In the genomic region with DNA sequence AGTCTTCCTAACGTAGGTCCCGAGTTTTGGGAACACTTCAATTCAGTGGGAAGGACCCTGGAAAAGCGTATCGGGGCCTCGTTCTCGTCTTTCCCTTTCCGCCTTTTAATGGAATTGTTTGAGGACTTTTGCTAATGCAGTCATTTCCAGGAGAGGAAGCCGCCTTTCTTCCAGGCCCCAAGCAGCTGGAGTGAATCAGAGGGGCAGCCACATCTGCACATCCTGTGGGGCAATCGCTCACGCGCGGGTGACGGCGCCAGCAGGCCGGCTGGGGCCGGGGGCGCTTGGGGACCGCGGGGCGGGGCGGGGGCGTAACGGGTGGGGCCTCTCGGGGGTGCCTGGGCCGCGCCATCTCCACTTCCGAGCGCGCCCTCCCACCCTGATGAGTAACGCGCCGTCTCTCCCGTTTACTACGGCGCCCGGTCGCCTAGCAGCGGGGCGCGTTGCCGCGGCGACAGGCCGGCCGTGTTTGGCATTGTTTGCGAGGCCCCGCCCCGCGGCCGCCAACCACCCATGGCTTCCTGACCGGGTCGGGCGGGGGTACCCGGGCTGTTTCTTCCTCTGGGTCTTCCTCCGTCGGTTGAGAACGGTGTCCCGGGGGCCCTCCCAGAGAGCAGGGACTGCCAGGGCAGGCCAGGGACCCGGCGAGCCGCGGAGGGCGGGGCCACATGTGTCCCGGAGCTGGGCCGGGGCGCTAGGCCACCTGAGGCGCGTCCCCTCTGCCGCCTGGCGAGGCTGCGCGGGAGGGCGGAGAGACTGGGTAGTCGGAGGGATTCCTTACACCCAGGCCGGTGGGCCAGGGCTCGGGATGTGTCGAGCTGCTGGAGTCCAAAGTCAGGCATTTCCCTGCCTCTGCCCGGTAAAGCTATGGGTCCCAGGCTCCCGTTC, we compare ENCODE assay signal across 8 cellular contexts. TPM values are rescaled to one million over a fixed set of nuclear protein-coding genes. Genes with fewer than 3 reads are reported as not detected.
DNase-seq lines count a peak whose midpoint lies in the region; ATAC-seq, FAIRE-seq and TF ChIP-seq lines count a peak whose summit lies in the region.

No MANE protein-coding gene starts in this region.

- TF ChIP-seq CTCF in fibroblast of the aortic adventitia (IDR thresholded peaks at IDR 0.05; ENCODE audit: insufficient read depth, low read length) = no peak
- no peak for TF ChIP-seq CTCF in nephron progenitor cell (IDR thresholded peaks at IDR 0.05)

- no peaks in the 10 kb centered on the region for H3K27me3 Mint-ChIP-seq in nephron progenitor cell (ENCODE audit: low read depth, poor library complexity)
- no peaks in the 10 kb centered on the region for H3K27me3 Mint-ChIP-seq in stimulated activated naive CD8-positive, alpha-beta T cell treated with anti-CD3 and anti-CD28 coated beads, Interleukin-15, Interleukin-2, amounts not matched to agents 100 ng/mL and 50 ng/mL, for 24 hours

- H3K4me3 ChIP-seq in fibroblast of the aortic adventitia (ENCODE audit: low read depth, low read length) = peak overlapping the region; percentile 48

- peak; percentile 87 for ATAC-seq in GM21526 (IDR thresholded peaks at IDR 0.05; ENCODE audit: low FRiP score, unreplicated experiment)

- H3K9me3 Mint-ChIP-seq in nephron progenitor cell = peaks cover 7% of the 10 kb centered on the region
- H3K9me3 Mint-ChIP-seq in stimulated activated naive CD8-positive, alpha-beta T cell treated with anti-CD3 and anti-CD28 coated beads, Interleukin-15, Interleukin-2, amounts not matched to agents 100 ng/mL and 50 ng/mL, for 24 hours = no peaks in the 10 kb centered on the region

- no peak for FAIRE-seq in RCC 7860 (lab: Jason Lieb, UNC)

- H3K36me3 Mint-ChIP-seq in nephron progenitor cell (ENCODE audit: low read depth) = no peaks in the 10 kb centered on the region
- H3K36me3 Mint-ChIP-seq in stimulated activated naive CD8-positive, alpha-beta T cell treated with anti-CD3 and anti-CD28 coated beads, Interleukin-15, Interleukin-2, amounts not matched to agents 100 ng/mL and 50 ng/mL, for 24 hours (ENCODE audit: low read depth) = no peaks in the 10 kb centered on the region

- peak; percentile 99 for DNase-seq in DMS53 (lab: John Stamatoyannopoulos, UW)
- peak; percentile 54 for DNase-seq in HuH-7 (ENCODE audit: low spot score)
- peak; percentile 80 for DNase-seq in RCC 7860 (ENCODE audit: low spot score)
- peak; percentile 90 for DNase-seq in activated T-helper 9 cell treated with anti-CD3 and anti-CD28 coated beads, Interleukin-2, amount 50 U/mL, for 16 hours (ENCODE audit: low read depth)
- peak; percentile 91 for DNase-seq in fibroblast of the aortic adventitia (ENCODE audit: low read depth)
- peak; percentile 90 for DNase-seq in nephron progenitor cell

- peaks cover 56% of the 10 kb centered on the region for H3K4me1 Mint-ChIP-seq in nephron progenitor cell
- peaks cover 67% of the 10 kb centered on the region for H3K4me1 Mint-ChIP-seq in stimulated activated naive CD8-positive, alpha-beta T cell treated with anti-CD3 and anti-CD28 coated beads, Interleukin-15, Interleukin-2, amounts not matched to agents 100 ng/mL and 50 ng/mL, for 24 hours (ENCODE audit: low read depth)

- H3K27ac Mint-ChIP-seq in nephron progenitor cell = peak overlapping the region; percentile 100
- peak overlapping the region; percentile 84 for H3K27ac Mint-ChIP-seq in stimulated activated naive CD8-positive, alpha-beta T cell treated with anti-CD3 and anti-CD28 coated beads, Interleukin-15, Interleukin-2, amounts not matched to agents 100 ng/mL and 50 ng/mL, for 24 hours

- peak overlapping the region; percentile 82 for H3K4me3 Mint-ChIP-seq in nephron progenitor cell
- peak overlapping the region; percentile 70 for H3K4me3 Mint-ChIP-seq in stimulated activated naive CD8-positive, alpha-beta T cell treated with anti-CD3 and anti-CD28 coated beads, Interleukin-15, Interleukin-2, amounts not matched to agents 100 ng/mL and 50 ng/mL, for 24 hours

RNA-seq across cellular contexts. Expression of a gene that starts 2.3 kb away (rescaled TPM):
- 0.45 and 1.6 TPM in 2 replicates for total RNA-seq in fibroblast of the aortic adventitia (ENCODE audit: low replicate concordance)

RNA-seq across cellular contexts. Expression of a gene that starts 56.9 kb away (rescaled TPM):
- 3.3 and 5.6 TPM in 2 replicates for total RNA-seq in fibroblast of the aortic adventitia (ENCODE audit: low replicate concordance)

Comparison
In these comparisons a context has a peak if more than half of its experiments do, and no peak if none do; other contexts are left out.
1. Peak in every context shown above with its lines: DNase-seq, ATAC-seq and H3K4me3 ChIP-seq.